Comparison of ENCODE assay signal across 8 cellular contexts in the genomic region with DNA sequence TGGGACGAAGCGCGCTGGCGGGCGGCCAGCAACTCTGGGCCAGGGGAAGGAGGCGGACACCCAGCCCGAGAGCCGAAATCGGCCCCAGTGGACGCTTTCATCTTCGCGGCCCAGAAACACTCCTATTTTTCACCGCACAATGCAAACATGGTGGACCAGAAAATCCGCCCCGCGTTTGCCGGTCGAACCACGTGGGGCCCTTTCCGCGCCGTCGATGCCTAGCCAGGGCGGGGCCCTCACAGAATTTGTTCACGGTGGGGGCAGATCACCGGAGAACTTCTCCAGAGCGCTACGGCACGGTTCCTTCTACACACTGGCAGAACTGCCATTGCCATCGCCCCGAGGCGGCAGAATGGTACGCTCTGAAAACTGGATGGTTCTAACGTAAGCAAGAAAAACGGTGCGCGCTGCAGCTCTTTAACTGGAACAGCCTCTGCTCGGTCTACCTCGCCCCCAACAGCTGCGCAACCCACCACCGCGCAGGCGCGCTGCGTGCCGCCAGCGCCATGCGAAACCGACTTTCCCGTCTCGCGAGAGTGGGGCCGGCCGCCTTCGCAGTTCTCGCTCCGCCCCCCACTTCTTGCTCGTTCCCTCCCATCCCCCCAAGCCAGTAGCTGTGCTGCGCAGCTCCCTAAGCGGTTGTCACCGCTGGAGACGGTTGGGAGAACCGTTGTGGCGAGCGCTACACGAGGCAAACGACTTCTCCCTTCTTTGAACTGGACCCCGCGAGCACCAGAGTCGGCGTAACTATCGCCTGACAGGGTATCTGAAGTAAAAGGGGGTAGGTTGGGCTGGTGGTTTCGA. TPM values are rescaled to one million over a fixed set of nuclear protein-coding genes. Genes with fewer than 3 reads are reported as not detected.
A peak's percentile ranks its signal among the peaks of the same experiment; 100 is the strongest.
DNase-seq lines count a peak whose midpoint lies in the region; ATAC-seq and TF ChIP-seq lines count a peak whose summit lies in the region.

A gene with protein sequence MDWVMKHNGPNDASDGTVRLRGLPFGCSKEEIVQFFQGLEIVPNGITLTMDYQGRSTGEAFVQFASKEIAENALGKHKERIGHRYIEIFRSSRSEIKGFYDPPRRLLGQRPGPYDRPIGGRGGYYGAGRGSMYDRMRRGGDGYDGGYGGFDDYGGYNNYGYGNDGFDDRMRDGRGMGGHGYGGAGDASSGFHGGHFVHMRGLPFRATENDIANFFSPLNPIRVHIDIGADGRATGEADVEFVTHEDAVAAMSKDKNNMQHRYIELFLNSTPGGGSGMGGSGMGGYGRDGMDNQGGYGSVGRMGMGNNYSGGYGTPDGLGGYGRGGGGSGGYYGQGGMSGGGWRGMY (plus strand): TSS at position 610 of the 804 bp plus-strand sequence. CDS start 5,158 bp downstream, outside the sequence.

- TF ChIP-seq CTCF in GM10266 (IDR thresholded peaks at IDR 0.05; ENCODE audit: control insufficient read depth, insufficient read depth, low read depth, missing control alignments) (no peak), suprapubic skin (IDR thresholded peaks at IDR 0.05) (no peak)

- peak within 1 kb of the TSS; percentile 100 for H3K4me3 Mint-ChIP-seq in activated naive CD4-positive, alpha-beta T cell treated with anti-CD3 and anti-CD28 coated beads, Interleukin-2, amount 50 U/mL, for 24 hours

- H3K4me3 ChIP-seq in suprapubic skin, result peak within 1 kb of the TSS; percentile 84

- no peaks in the 10 kb centered on the region for H3K36me3 ChIP-seq in suprapubic skin

- peaks cover 52% of the 10 kb centered on the region for H3K4me1 Mint-ChIP-seq in activated naive CD4-positive, alpha-beta T cell treated with anti-CD3 and anti-CD28 coated beads, Interleukin-2, amount 50 U/mL, for 24 hours

- no peak for TF ChIP-seq EP300 in suprapubic skin (IDR thresholded peaks at IDR 0.05)

- peak within 1 kb of the TSS; percentile 98 for H3K27ac ChIP-seq in suprapubic skin

- H3K4me1 ChIP-seq in suprapubic skin, result peaks cover 65% of the 10 kb centered on the region

- no peaks in the 10 kb centered on the region for H3K9me3 ChIP-seq in suprapubic skin

- peak within 1 kb of the TSS; percentile 100 for H3K27ac Mint-ChIP-seq in activated naive CD4-positive, alpha-beta T cell treated with anti-CD3 and anti-CD28 coated beads, Interleukin-2, amount 50 U/mL, for 24 hours

- DNase-seq in GM10266 (ENCODE audit: extremely low spot score) (peak; percentile 94), NCI-H1092 treated with DMSO at 0.1 percent for 48 hours (lab: John Stamatoyannopoulos, UW) (peak; percentile 95), glomerular endothelial cell (ENCODE audit: extremely low read depth, low read depth, low spot score) (peak; percentile 82), occipital lobe (lab: John Stamatoyannopoulos, UW) (peak; percentile 95), suprapubic skin (ENCODE audit: low spot score in 2 of 2) (peak; percentile 99)

- H3K27me3 Mint-ChIP-seq in activated naive CD4-positive, alpha-beta T cell treated with anti-CD3 and anti-CD28 coated beads, Interleukin-2, amount 50 U/mL, for 24 hours, result no peaks in the 10 kb centered on the region

- ATAC-seq in HG02623 (IDR thresholded peaks at IDR 0.05; ENCODE audit: unreplicated experiment), result peak; percentile 67
- ATAC-seq in SK-N-SH treated with all-trans-retinoic acid at 6 μM for 48 hours, result peak; percentile 79

- no peaks in the 10 kb centered on the region for H3K27me3 ChIP-seq in suprapubic skin

- peaks cover 18% of the 10 kb centered on the region for H3K36me3 Mint-ChIP-seq in activated naive CD4-positive, alpha-beta T cell treated with anti-CD3 and anti-CD28 coated beads, Interleukin-2, amount 50 U/mL, for 24 hours

- no peaks in the 10 kb centered on the region for H3K9me3 Mint-ChIP-seq in activated naive CD4-positive, alpha-beta T cell treated with anti-CD3 and anti-CD28 coated beads, Interleukin-2, amount 50 U/mL, for 24 hours

- peak; percentile 95 to 99 for TF ChIP-seq POLR2A in suprapubic skin (IDR thresholded peaks at IDR 0.05)

- under 1% methylated on average over 35 of the region's 73 CpGs for WGBS in suprapubic skin

TF ChIP-seq in SK-N-SH treated with all-trans-retinoic acid at 6 μM for 48 hours, 23 proteins besides CTCF, POLR2A, EP300 and RAD21:
- TF ChIP-seq OSR1 (CRISPR knock-in tag; IDR thresholded peaks at IDR 0.05) (no peak), GLIS3 (CRISPR knock-in tag; IDR thresholded peaks at IDR 0.05) (no peak), RARB (CRISPR knock-in tag; IDR thresholded peaks at IDR 0.05) (0 out of 2 replicates have a peak, but pooled peaks have one; percentile 28), BACH2 (CRISPR knock-in tag; IDR thresholded peaks at IDR 0.05; ENCODE audit: borderline replicate concordance) (no peak), ZFP3 (CRISPR knock-in tag; IDR thresholded peaks at IDR 0.05) (peak; percentile 60; the same call in 1 of the 2 replicates), CSDC2 (CRISPR knock-in tag; IDR thresholded peaks at IDR 0.05) (peak; percentile 83; the same call in 1 of the 2 replicates)
- TF ChIP-seq, protein P1, sequence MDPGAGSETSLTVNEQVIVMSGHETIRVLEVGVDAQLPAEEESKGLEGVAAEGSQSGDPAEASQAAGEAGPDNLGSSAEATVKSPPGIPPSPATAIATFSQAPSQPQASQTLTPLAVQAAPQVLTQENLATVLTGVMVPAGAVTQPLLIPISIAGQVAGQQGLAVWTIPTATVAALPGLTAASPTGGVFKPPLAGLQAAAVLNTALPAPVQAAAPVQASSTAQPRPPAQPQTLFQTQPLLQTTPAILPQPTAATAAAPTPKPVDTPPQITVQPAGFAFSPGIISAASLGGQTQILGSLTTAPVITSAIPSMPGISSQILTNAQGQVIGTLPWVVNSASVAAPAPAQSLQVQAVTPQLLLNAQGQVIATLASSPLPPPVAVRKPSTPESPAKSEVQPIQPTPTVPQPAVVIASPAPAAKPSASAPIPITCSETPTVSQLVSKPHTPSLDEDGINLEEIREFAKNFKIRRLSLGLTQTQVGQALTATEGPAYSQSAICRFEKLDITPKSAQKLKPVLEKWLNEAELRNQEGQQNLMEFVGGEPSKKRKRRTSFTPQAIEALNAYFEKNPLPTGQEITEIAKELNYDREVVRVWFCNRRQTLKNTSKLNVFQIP (CRISPR knock-in tag; IDR thresholded peaks at IDR 0.05; ENCODE audit: borderline replicate concordance, low read depth), result peak; percentile 19; the same call in 1 of the 2 replicates
- TF ChIP-seq, protein P2, sequence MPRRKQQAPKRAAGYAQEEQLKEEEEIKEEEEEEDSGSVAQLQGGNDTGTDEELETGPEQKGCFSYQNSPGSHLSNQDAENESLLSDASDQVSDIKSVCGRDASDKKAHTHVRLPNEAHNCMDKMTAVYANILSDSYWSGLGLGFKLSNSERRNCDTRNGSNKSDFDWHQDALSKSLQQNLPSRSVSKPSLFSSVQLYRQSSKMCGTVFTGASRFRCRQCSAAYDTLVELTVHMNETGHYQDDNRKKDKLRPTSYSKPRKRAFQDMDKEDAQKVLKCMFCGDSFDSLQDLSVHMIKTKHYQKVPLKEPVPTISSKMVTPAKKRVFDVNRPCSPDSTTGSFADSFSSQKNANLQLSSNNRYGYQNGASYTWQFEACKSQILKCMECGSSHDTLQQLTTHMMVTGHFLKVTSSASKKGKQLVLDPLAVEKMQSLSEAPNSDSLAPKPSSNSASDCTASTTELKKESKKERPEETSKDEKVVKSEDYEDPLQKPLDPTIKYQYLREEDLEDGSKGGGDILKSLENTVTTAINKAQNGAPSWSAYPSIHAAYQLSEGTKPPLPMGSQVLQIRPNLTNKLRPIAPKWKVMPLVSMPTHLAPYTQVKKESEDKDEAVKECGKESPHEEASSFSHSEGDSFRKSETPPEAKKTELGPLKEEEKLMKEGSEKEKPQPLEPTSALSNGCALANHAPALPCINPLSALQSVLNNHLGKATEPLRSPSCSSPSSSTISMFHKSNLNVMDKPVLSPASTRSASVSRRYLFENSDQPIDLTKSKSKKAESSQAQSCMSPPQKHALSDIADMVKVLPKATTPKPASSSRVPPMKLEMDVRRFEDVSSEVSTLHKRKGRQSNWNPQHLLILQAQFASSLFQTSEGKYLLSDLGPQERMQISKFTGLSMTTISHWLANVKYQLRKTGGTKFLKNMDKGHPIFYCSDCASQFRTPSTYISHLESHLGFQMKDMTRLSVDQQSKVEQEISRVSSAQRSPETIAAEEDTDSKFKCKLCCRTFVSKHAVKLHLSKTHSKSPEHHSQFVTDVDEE (CRISPR knock-in tag; IDR thresholded peaks at IDR 0.05), result peak; percentile 23; the same call in 1 of the 2 replicates
- TF ChIP-seq, protein P3, sequence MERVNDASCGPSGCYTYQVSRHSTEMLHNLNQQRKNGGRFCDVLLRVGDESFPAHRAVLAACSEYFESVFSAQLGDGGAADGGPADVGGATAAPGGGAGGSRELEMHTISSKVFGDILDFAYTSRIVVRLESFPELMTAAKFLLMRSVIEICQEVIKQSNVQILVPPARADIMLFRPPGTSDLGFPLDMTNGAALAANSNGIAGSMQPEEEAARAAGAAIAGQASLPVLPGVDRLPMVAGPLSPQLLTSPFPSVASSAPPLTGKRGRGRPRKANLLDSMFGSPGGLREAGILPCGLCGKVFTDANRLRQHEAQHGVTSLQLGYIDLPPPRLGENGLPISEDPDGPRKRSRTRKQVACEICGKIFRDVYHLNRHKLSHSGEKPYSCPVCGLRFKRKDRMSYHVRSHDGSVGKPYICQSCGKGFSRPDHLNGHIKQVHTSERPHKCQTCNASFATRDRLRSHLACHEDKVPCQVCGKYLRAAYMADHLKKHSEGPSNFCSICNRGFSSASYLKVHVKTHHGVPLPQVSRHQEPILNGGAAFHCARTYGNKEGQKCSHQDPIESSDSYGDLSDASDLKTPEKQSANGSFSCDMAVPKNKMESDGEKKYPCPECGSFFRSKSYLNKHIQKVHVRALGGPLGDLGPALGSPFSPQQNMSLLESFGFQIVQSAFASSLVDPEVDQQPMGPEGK (CRISPR knock-in tag; IDR thresholded peaks at IDR 0.05; ENCODE audit: borderline replicate concordance), result peak; percentile 88; the same call in 1 of the 2 replicates
TF ChIP-seq in SK-N-SH treated with all-trans-retinoic acid at 6 μM for 48 hours: peak in this region for 6.

RNA-seq across cellular contexts. Expression of the gene that starts here (rescaled TPM):
- total RNA-seq in glomerular endothelial cell (15.4 and 47.5 TPM in 2 replicates), occipital lobe (41.2 TPM), suprapubic skin (10 to 100 TPM; 29.0 to 58.5 (median 43.9) TPM)

Comparison
In these comparisons a context has a peak if more than half of its experiments do, and no peak if none do; other contexts are left out.
1. Peak in every context shown above with its lines: DNase-seq, ATAC-seq, H3K4me3 ChIP-seq and H3K27ac ChIP-seq.